11 cellular contexts compared by ENCODE assay signal in genomic region chr1:25140073-25140797, GRCh38.
DNase-seq lines count a peak whose midpoint lies in the region; ATAC-seq, FAIRE-seq and TF ChIP-seq lines count a peak whose summit lies in the region.
"Had no signal": no experiment of that assay in that cellular context is flagged by ENCODE, and none has a peak within 500 bp of the region (broad histone marks: within the 10 kb centered on the region; RNA-seq: fewer than 3 reads in every experiment).

No MANE protein-coding gene starts in this region.

- H3K4me3 Mint-ChIP-seq in MCF 10A (ENCODE audit: unreplicated experiment) (no peak overlapping the region), chondrocyte (ENCODE audit: unreplicated experiment) (no peak overlapping the region)

- no peak overlapping the region for H3K27ac Mint-ChIP-seq in MCF 10A (ENCODE audit: low read depth, unreplicated experiment)
- H3K27ac Mint-ChIP-seq in chondrocyte (ENCODE audit: unreplicated experiment), result no peak overlapping the region

- in situ Hi-C loops in K562 (cut with MboI) (no loop called here), transverse colon (cut with MboI; ENCODE audit: low pct_ligation_motif_present in 1 of 4, low pct_unique_long_range_greater_than_20kb in 1 of 4, low sequenced_read_pairs in 3 of 4) (no loop called here)

- DNase-seq in breast epithelium (ENCODE audit: low spot score in 2 of 2) (no peak), MCF 10A (ENCODE audit: unreplicated experiment) (no peak), K562 (ENCODE audit: extremely low read depth in 1 of 4, low spot score in 3 of 4) (no peak), aorta (peak in 1 of 2 donors; percentile 61), NCI-H510A (lab: John Stamatoyannopoulos, UW) (no peak), transverse colon (no peak), chondrocyte (ENCODE audit: low spot score) (no peak)
- DNase-seq: small intestine had no signal

- TF ChIP-seq CTCF in breast epithelium (IDR thresholded peaks at IDR 0.05) (no peak), MCF 10A (IDR thresholded peaks at IDR 0.05; ENCODE audit: unreplicated experiment) (no peak), K562 (IDR thresholded peaks at IDR 0.05 in 2 of 3, conservative IDR thresholded peaks at IDR 0.05 in 1 of 3; ENCODE audit: insufficient read depth in 2 of 3, low read depth in 1 of 3, low read length in 3 of 3) (no peak), transverse colon (IDR thresholded peaks at IDR 0.05) (no peak), chondrocyte (IDR thresholded peaks at IDR 0.05) (no peak)

- ATAC-seq in HG03378 (IDR thresholded peaks at IDR 0.05; ENCODE audit: unreplicated experiment), result peak; percentile 81
- no peak; the same call in 2 of the 3 replicates for ATAC-seq in K562
- ATAC-seq in aorta (ENCODE audit: low FRiP score), result peak; percentile 26
- ATAC-seq: heart left ventricle had no signal

- H3K36me3 Mint-ChIP-seq in MCF 10A (ENCODE audit: insufficient read depth, unreplicated experiment) (no peaks in the 10 kb centered on the region), chondrocyte (ENCODE audit: low read depth) (no peaks in the 10 kb centered on the region)

- H4K20me1 ChIP-seq in K562 (replicated peaks; ENCODE audit: control insufficient read depth, insufficient read depth, low read length), result no peaks in the 10 kb centered on the region

- TF ChIP-seq EP300 in K562 (IDR thresholded peaks at IDR 0.05; ENCODE audit: low read length) (no peak), transverse colon (IDR thresholded peaks at IDR 0.05; ENCODE audit: low read depth) (no peak)

- TF ChIP-seq RAD21 in K562 (CRISPR knock-in tag; conservative IDR thresholded peaks at IDR 0.05 in 1 of 2, IDR thresholded peaks at IDR 0.05 in 1 of 2), result no peak

- intact Hi-C loops in breast epithelium (cut with DNase I; ENCODE audit: low total_unique reads), result no loop called here
- intact Hi-C loops in MCF 10A (cut with micrococcal nuclease), result no loop called here
- intact Hi-C loops in K562 (cut with micrococcal nuclease), result no loop called here
- intact Hi-C loops in aorta (cut with DNase I), result no loop called here
- intact Hi-C loops in transverse colon (cut with DNase I; ENCODE audit: low total_unique reads), result no loop called here

- CTCF ChIA-PET in MCF 10A (lab: Yijun Ruan, JAX) (no interaction called here), K562 (lab: Yijun Ruan, JAX; ENCODE audit: low intra/inter-chr PET ratio) (no interaction called here)

- H3K9me3 Mint-ChIP-seq in MCF 10A (ENCODE audit: unreplicated experiment) (no peaks in the 10 kb centered on the region), chondrocyte (ENCODE audit: low read depth) (no peaks in the 10 kb centered on the region)

- H3K9me1 ChIP-seq in K562 (ENCODE audit: control insufficient read depth, insufficient read depth, low read length), result no peaks in the 10 kb centered on the region

- WGBS in K562 (ENCODE audit: insufficient coverage, low coverage, missing lambda C conversion rate), result 1% methylated on average over 15 of the region's 15 CpGs
- WGBS in aorta, 2 donors, result 46 to 51% methylated on average over 15 of the region's 15 CpGs
- 67% methylated on average over 15 of the region's 15 CpGs; no CpG with 5 or more reads in 1 of the 2 donors for WGBS in transverse colon (ENCODE audit: low coverage in 1 of 2), 2 donors

- peaks cover 57% of the 10 kb centered on the region for H3K27me3 Mint-ChIP-seq in MCF 10A (ENCODE audit: insufficient read depth, unreplicated experiment)
- H3K27me3 Mint-ChIP-seq in chondrocyte (ENCODE audit: low read depth), result peaks cover 22% of the 10 kb centered on the region

- peak overlapping the region in 1 of 2 experiments; percentile 10; a peak in 1 of 4 replicates for H3K9ac ChIP-seq in K562 (ENCODE audit: insufficient read depth in 1 of 2, low read depth in 2 of 2, low read length in 2 of 2)
- H3K9ac ChIP-seq: KMS-11 had no signal

- POLR2A ChIA-PET in MCF 10A (lab: Yijun Ruan, JAX) (no interaction called here), K562 (lab: Yijun Ruan, JAX) (interaction anchor here (0.7 to 1.1 kb wide), 2 partner anchors 8 to 308 kb away, joined by 3 to 4 read pairs; no protein-coding TSS in a partner anchor)

- H3K4me3 ChIP-seq in breast epithelium (no peak overlapping the region), K562 (no peak overlapping the region), aorta (ENCODE audit: low read length in 2 of 2) (no peak overlapping the region), transverse colon (no peak overlapping the region)
- H3K4me3 ChIP-seq: heart left ventricle had no signal

- H3K36me3 ChIP-seq in breast epithelium (no peaks in the 10 kb centered on the region), K562 (ENCODE audit: control insufficient read depth, insufficient read depth, low read length) (no peaks in the 10 kb centered on the region), aorta (ENCODE audit: control insufficient read depth in 1 of 2, insufficient read depth in 2 of 2, low read length in 1 of 2) (no peaks in the 10 kb centered on the region), transverse colon (no peaks in the 10 kb centered on the region)
- H3K36me3 ChIP-seq: heart left ventricle had no signal

- TF ChIP-seq POLR2A in breast epithelium (IDR thresholded peaks at IDR 0.05) (no peak), K562 (conservative IDR thresholded peaks at IDR 0.05) (no peak), transverse colon (IDR thresholded peaks at IDR 0.05) (no peak)

- peak overlapping the region; percentile 32 to 36 for H3K27ac ChIP-seq in breast epithelium
- H3K27ac ChIP-seq in K562 (ENCODE audit: extremely low read depth, low read depth, low read length), result no peak overlapping the region
- H3K27ac ChIP-seq in aorta (ENCODE audit: low read depth in 1 of 2, low read length in 2 of 2), result no peak overlapping the region
- no peak overlapping the region for H3K27ac ChIP-seq in transverse colon
- H3K27ac ChIP-seq: heart left ventricle, KMS-11 had no signal

- no peaks in the 10 kb centered on the region for H3K79me2 ChIP-seq in K562 (ENCODE audit: control insufficient read depth, insufficient read depth, low read length)

- H3K4me2 ChIP-seq in K562 (ENCODE audit: insufficient read depth, low read length), result no peak overlapping the region
- H3K4me2 ChIP-seq: KMS-11 had no signal

- H2AFZ ChIP-seq in K562 (ENCODE audit: low read depth, low read length), result no peak overlapping the region

- H3K9me3 ChIP-seq in breast epithelium (no peaks in the 10 kb centered on the region), K562 (replicated peaks; ENCODE audit: control insufficient read depth, insufficient read depth, low read depth, low read length) (no peaks in the 10 kb centered on the region), aorta (ENCODE audit: control insufficient read depth, low read length) (no peaks in the 10 kb centered on the region), transverse colon (no peaks in the 10 kb centered on the region)
- H3K9me3 ChIP-seq: heart left ventricle had no signal

- H3K4me1 ChIP-seq in breast epithelium (peaks cover 0 to 13% of the 10 kb centered on the region in 2 donors), K562 (replicated peaks in 1 of 2; ENCODE audit: control insufficient read depth in 2 of 2, insufficient read depth in 2 of 2, low read length in 2 of 2) (no peaks in the 10 kb centered on the region), aorta (ENCODE audit: control insufficient read depth in 1 of 2, insufficient read depth in 2 of 2, low read length in 2 of 2) (no peaks in the 10 kb centered on the region), transverse colon (no peaks in the 10 kb centered on the region)
- H3K4me1 ChIP-seq: heart left ventricle had no signal

- no peak for FAIRE-seq in K562 (lab: Jason Lieb, UNC)
- FAIRE-seq: small intestine had no signal

- BruUV-seq in MCF 10A (replicated peaks; lab: Mats Ljungman, UMichigan) (no TSS peak), K562 (replicated peaks; lab: Mats Ljungman, UMichigan) (no TSS peak)

- H3K4me1 Mint-ChIP-seq in MCF 10A (ENCODE audit: insufficient read depth, unreplicated experiment) (no peaks in the 10 kb centered on the region), chondrocyte (ENCODE audit: low read depth) (peaks cover 5% of the 10 kb centered on the region)

- H3K27me3 ChIP-seq in breast epithelium, result no peaks in the 10 kb centered on the region
- H3K27me3 ChIP-seq in K562 (ENCODE audit: control insufficient read depth in 2 of 2, insufficient read depth in 2 of 2, low read length in 2 of 2), result peaks cover 48 to 66% of the 10 kb centered on the region in 2 experiments
- no peaks in the 10 kb centered on the region for H3K27me3 ChIP-seq in aorta (ENCODE audit: control insufficient read depth in 1 of 2, insufficient read depth in 2 of 2, low read length in 1 of 2)
- peaks cover 4% of the 10 kb centered on the region for H3K27me3 ChIP-seq in transverse colon

TF ChIP-seq in K562, 482 proteins besides CTCF, POLR2A, EP300 and RAD21:
- TF ChIP-seq PKNOX1 (IDR thresholded peaks at IDR 0.05) (peak; percentile 31; the same call in 1 of the 2 replicates), TCFL5 (CRISPR knock-in tag; conservative IDR thresholded peaks at IDR 0.05) (no peak), NR3C1 (CRISPR knock-in tag; IDR thresholded peaks at IDR 0.05) (no peak), CEBPG (CRISPR knock-in tag; IDR thresholded peaks at IDR 0.05) (0 out of 2 replicates have a peak, but pooled peaks have one; percentile 14), CEBPG (tag; conservative IDR thresholded peaks at IDR 0.05 in 1 of 2, IDR thresholded peaks at IDR 0.05 in 1 of 2) (no peak), TAF15 (IDR thresholded peaks at IDR 0.05; ENCODE audit: low read depth, low read length) (no peak), ZFP36 (IDR thresholded peaks at IDR 0.05; ENCODE audit: low read depth, low read length, partially characterized antibody) (peak; percentile 27), ETV5 (CRISPR knock-in tag; IDR thresholded peaks at IDR 0.05; ENCODE audit: low read depth) (no peak), ZEB2 (IDR thresholded peaks at IDR 0.05) (no peak), POLR2G (IDR thresholded peaks at IDR 0.05; ENCODE audit: low read depth, low read length) (no peak), XRCC4 (IDR thresholded peaks at IDR 0.05; ENCODE audit: extremely low read depth, insufficient read depth, insufficient read length) (no peak), FIP1L1 (IDR thresholded peaks at IDR 0.05; ENCODE audit: low read depth, low read length, poor library complexity, severe bottlenecking) (no peak)

Comparison
In these comparisons a context has a peak if more than half of its experiments do, and no peak if none do; other contexts are left out.
1. H3K27ac ChIP-seq: peak in breast epithelium (2 of 2); none in K562 (single experiment), aorta (0 of 2) and transverse colon (0 of 4).